In genomic region chr7:101189109-101189508, GRCh38 we compare ENCODE assay signal across 8 cellular contexts. TPM values are rescaled to one million over a fixed set of nuclear protein-coding genes. Genes with fewer than 3 reads are reported as not detected.
"Had no signal": no experiment of that assay in that cellular context is flagged by ENCODE, and none has a peak within 500 bp of the region (broad histone marks: within the 10 kb centered on the region; RNA-seq: fewer than 3 reads in every experiment).

No MANE protein-coding gene starts in this region.

- H3K9me3 Mint-ChIP-seq: IgD-negative memory B cell had no signal

- H3K4me3 Mint-ChIP-seq: IgD-negative memory B cell had no signal

- H3K27ac ChIP-seq: HL-60 had no signal

- ATAC-seq: HepG2 had no signal

- H3K27ac Mint-ChIP-seq: IgD-negative memory B cell had no signal

- FAIRE-seq: HepG2, HTR-8/SVneo had no signal

- DNase-seq: IMR-90, KBM-7, KG1 had no signal

RNA-seq across cellular contexts. Expression of gene NAT16, which starts 9.0 kb away (rescaled TPM):
- total RNA-seq: HepG2, HT1080, IMR-90 had no signal
- polyA plus RNA-seq: IgD-negative memory B cell had no signal

RNA-seq across cellular contexts. Expression of gene MOGAT3, which starts 11.7 kb away (rescaled TPM):
- total RNA-seq: IMR-90 had no signal
- polyA plus RNA-seq: IgD-negative memory B cell, IMR-90 had no signal

RNA-seq across cellular contexts. Expression of gene VGF, which starts 23.7 kb away (rescaled TPM):
- polyA plus RNA-seq: IgD-negative memory B cell had no signal
